10 cellular contexts compared by ENCODE assay signal in the genomic region with DNA sequence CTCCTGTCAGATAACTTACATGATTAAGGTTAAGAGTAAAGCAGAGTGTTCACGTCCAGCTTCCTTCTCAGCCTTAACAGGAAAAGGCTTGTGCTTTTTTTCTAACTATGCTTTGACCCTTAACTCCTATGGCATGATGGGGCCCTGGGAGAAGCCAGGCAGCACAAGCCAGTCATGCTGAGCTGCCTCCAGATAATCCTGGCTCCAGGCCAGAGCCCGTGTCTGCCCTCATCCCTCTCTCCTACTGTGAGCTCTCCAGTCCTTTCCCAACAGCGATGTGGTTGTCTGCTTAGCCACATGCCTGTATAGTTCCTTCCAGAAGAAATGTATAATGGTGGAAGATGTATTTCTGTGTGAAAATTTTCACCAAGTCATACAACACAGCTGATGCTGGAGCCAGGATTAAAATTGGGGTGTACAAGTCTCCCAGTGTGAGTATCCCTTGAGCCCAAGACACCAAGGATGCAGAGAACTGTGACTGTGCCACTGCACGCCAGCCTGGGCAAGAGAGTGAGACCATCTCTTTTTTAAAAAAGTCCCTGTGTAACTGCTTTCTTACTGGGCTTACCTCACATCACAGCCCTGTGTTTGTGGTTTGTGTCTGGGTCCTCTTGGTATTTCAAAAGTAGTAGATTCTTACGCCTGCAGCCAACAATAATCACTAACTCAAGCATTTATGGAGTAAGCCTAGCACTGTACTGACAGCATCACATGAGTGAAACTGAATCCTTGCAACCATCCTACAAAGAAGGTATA. TPM values are rescaled to one million over a fixed set of nuclear protein-coding genes. Genes with fewer than 3 reads are reported as not detected.
DNase-seq lines count a peak whose midpoint lies in the region; ATAC-seq, FAIRE-seq and TF ChIP-seq lines count a peak whose summit lies in the region.
"Had no signal": no experiment of that assay in that cellular context is flagged by ENCODE, and none has a peak within 500 bp of the region (broad histone marks: within the 10 kb centered on the region; RNA-seq: fewer than 3 reads in every experiment).

No MANE protein-coding gene starts in this region.

- H3K4me1 ChIP-seq in GM12878 (ENCODE audit: control insufficient read depth, insufficient read depth, low read length) (peaks cover 14% of the 10 kb centered on the region), kidney (ENCODE audit: control insufficient read depth in 1 of 2, insufficient read depth in 1 of 2, low read depth in 1 of 2, low read length in 2 of 2) (peaks cover 10 to 14% of the 10 kb centered on the region in 2 donors), thyroid gland (peaks cover 20 to 32% of the 10 kb centered on the region in 2 donors)

- H3K27ac Mint-ChIP-seq in activated CD8-positive, alpha-beta memory T cell treated with anti-CD3 and anti-CD28 coated beads, Interleukin-2, amount 10 ng/mL, durations not matched to agents 7 days and 5 days = peak overlapping the region; percentile 29
- H3K27ac Mint-ChIP-seq: T-helper 2 cell treated with Interferon-gamma antibody and Interleukin-4, amounts not matched to agents 5 μg/mL and 100 μg/mL, for 36 hours had no signal

- FAIRE-seq in GM12878 (lab: Jason Lieb, UNC) (no peak), kidney (lab: Jason Lieb, UNC) (no peak)
- FAIRE-seq: endometrium had no signal

- no peak for TF ChIP-seq EP300 in GM12878 (IDR thresholded peaks at IDR 0.05; ENCODE audit: borderline replicate concordance in 1 of 2, control insufficient read depth in 1 of 2, low read depth in 2 of 2, low read length in 2 of 2)

- H3K36me3 Mint-ChIP-seq in activated CD8-positive, alpha-beta memory T cell treated with anti-CD3 and anti-CD28 coated beads, Interleukin-2, amount 10 ng/mL, durations not matched to agents 7 days and 5 days = peaks cover 35% of the 10 kb centered on the region

- POLR2A ChIA-PET in GM12878 (lab: Charles Lee) = interaction anchor here (0.7 to 1.2 kb wide), 3 partner anchors 10 kb away, joined by 3 read pairs; a partner anchor contains a TSS

- H3K36me3 ChIP-seq in GM12878 (ENCODE audit: control insufficient read depth in 2 of 2, insufficient read depth in 2 of 2, low read length in 1 of 2) = peaks cover 20 to 24% of the 10 kb centered on the region in 2 experiments
- H3K36me3 ChIP-seq in kidney (ENCODE audit: control insufficient read depth in 1 of 2, insufficient read depth in 2 of 2, low read length in 2 of 2) = peaks cover 46 to 47% of the 10 kb centered on the region in 2 donors
- peaks cover 41 to 44% of the 10 kb centered on the region in 2 donors for H3K36me3 ChIP-seq in thyroid gland
- peaks cover 51% of the 10 kb centered on the region for H3K36me3 ChIP-seq in H7 (replicated peaks; ENCODE audit: control insufficient read depth, insufficient read depth, low read length)

- no peak for TF ChIP-seq POLR2A in GM12878 (IDR thresholded peaks at IDR 0.05; ENCODE audit: low read depth, low read length)
- TF ChIP-seq POLR2A in thyroid gland (IDR thresholded peaks at IDR 0.05) = no peak

- DNase-seq in activated CD8-positive, alpha-beta memory T cell treated with anti-CD3 and anti-CD28 coated beads, Interleukin-2, amount 10 ng/mL, durations not matched to agents 7 days and 5 days = no peak
- DNase-seq in activated CD8-positive, alpha-beta memory T cell treated with anti-CD3 and anti-CD28 coated beads for 24 hours = no peak
- DNase-seq in GM12878 (ENCODE audit: low read depth, low spot score) (no peak), kidney (peak; percentile 92), thyroid gland (peak; percentile 87 to 90), H7 (no peak), HuH-7.5 (ENCODE audit: low spot score) (no peak), NAMALWA (ENCODE audit: low spot score) (no peak)

- ATAC-seq in activated CD8-positive, alpha-beta memory T cell treated with anti-CD3 and anti-CD28 coated beads, Interleukin-2, amount 10 ng/mL, durations not matched to agents 7 days and 5 days = no peak
- peak; percentile 82 for ATAC-seq in GM12878

- BruUV-seq in GM12878 (replicated peaks; lab: Mats Ljungman, UMichigan) = no TSS peak

- H3K27me3 Mint-ChIP-seq in activated CD8-positive, alpha-beta memory T cell treated with anti-CD3 and anti-CD28 coated beads, Interleukin-2, amount 10 ng/mL, durations not matched to agents 7 days and 5 days = no peaks in the 10 kb centered on the region

- H3K9me3 ChIP-seq in GM12878 (replicated peaks; ENCODE audit: control insufficient read depth, insufficient read depth, low read length) = no peaks in the 10 kb centered on the region
- no peaks in the 10 kb centered on the region for H3K9me3 ChIP-seq in kidney (ENCODE audit: control insufficient read depth in 1 of 2, low read length in 2 of 2)
- H3K9me3 ChIP-seq in thyroid gland = no peaks in the 10 kb centered on the region

- no peak overlapping the region for H2AFZ ChIP-seq in GM12878 (ENCODE audit: control insufficient read depth, low read depth, low read length)

- RAD21 ChIA-PET in GM12878 (lab: Charles Lee; ENCODE audit: unreplicated experiment) = no interaction called here

- TF ChIP-seq RAD21 in GM12878 (IDR thresholded peaks at IDR 0.05; ENCODE audit: insufficient read depth, low read depth, low read length) = no peak

- intact Hi-C loops in GM12878 (cut with micrococcal nuclease; ENCODE audit: unreplicated experiment) (no loop called here), kidney (cut with DNase I) (no loop called here), thyroid gland (cut with DNase I) (no loop called here)

- CTCF ChIA-PET in activated CD8-positive, alpha-beta memory T cell treated with anti-CD3 and anti-CD28 coated beads, Interleukin-2, amount 10 ng/mL, durations not matched to agents 7 days and 5 days (lab: Charles Lee) = interaction anchor here (1.0 to 1.1 kb wide), 2 partner anchors 9 kb away, joined by 4 read pairs; no protein-coding TSS in a partner anchor
- CTCF ChIA-PET in GM12878 (lab: Yijun Ruan, JAX) = interaction anchor here (1.2 kb wide), 1 partner anchor 121 kb away, joined by 3 read pairs; no protein-coding TSS in a partner anchor

- no peak for TF ChIP-seq CTCF in GM12878 (IDR thresholded peaks at IDR 0.05 in 2 of 3, conservative IDR thresholded peaks at IDR 0.05 in 1 of 3; ENCODE audit: control insufficient read depth in 2 of 3, extremely low read depth in 1 of 3, insufficient read depth in 1 of 3, low read depth in 3 of 3, low read length in 3 of 3)
- TF ChIP-seq CTCF in kidney (IDR thresholded peaks at IDR 0.05; ENCODE audit: borderline replicate concordance, extremely low read depth, insufficient read depth) = no peak
- no peak for TF ChIP-seq CTCF in thyroid gland (IDR thresholded peaks at IDR 0.05)

- H3K4me1 Mint-ChIP-seq in activated CD8-positive, alpha-beta memory T cell treated with anti-CD3 and anti-CD28 coated beads, Interleukin-2, amount 10 ng/mL, durations not matched to agents 7 days and 5 days = no peaks in the 10 kb centered on the region

- no peaks in the 10 kb centered on the region for H4K20me1 ChIP-seq in GM12878 (ENCODE audit: control insufficient read depth, insufficient read depth)

- WGBS in GM12878 (ENCODE audit: insufficient coverage, insufficient replicate concordance, low lambda C conversion rate, missing lambda C conversion rate) = 25% methylated on average over 5 of the region's 5 CpGs
- WGBS in thyroid gland, 2 donors = 45 to 53% methylated on average over 5 of the region's 5 CpGs

- H3K27me3 ChIP-seq in GM12878 (replicated peaks in 1 of 2; ENCODE audit: control insufficient read depth in 2 of 2, insufficient read depth in 2 of 2, low read length in 1 of 2) = no peaks in the 10 kb centered on the region
- no peaks in the 10 kb centered on the region for H3K27me3 ChIP-seq in thyroid gland
- no peaks in the 10 kb centered on the region for H3K27me3 ChIP-seq in H7 (ENCODE audit: control insufficient read depth, insufficient read depth, low read length)

- in situ Hi-C loops in GM12878 (cut with MboI) = no loop called here

- no peak overlapping the region for H3K4me3 ChIP-seq in GM12878
- no peak overlapping the region for H3K4me3 ChIP-seq in kidney (ENCODE audit: low read length in 2 of 2)
- no peak overlapping the region for H3K4me3 ChIP-seq in thyroid gland (replicated peaks in 1 of 3)
- H3K4me3 ChIP-seq in H7 (ENCODE audit: insufficient read depth, low read depth, low read length) = no peak overlapping the region

- H3K4me2 ChIP-seq in GM12878 (ENCODE audit: control insufficient read depth, insufficient read depth) = peak overlapping the region; percentile 30; the same call in 1 of the 2 replicates

- SMC1A ChIA-PET in GM12878 (lab: Charles Lee; ENCODE audit: uncharacterized antibody, unreplicated experiment) = no interaction called here

- no peaks in the 10 kb centered on the region for H3K79me2 ChIP-seq in GM12878 (ENCODE audit: control insufficient read depth, insufficient read depth, low read length)

- H3K9ac ChIP-seq in GM12878 (ENCODE audit: control insufficient read depth, insufficient read depth, low read length) (no peak overlapping the region; the same call in 1 of the 2 replicates), kidney (ENCODE audit: low read length in 2 of 2) (no peak overlapping the region)

- H3K4me3 Mint-ChIP-seq in activated CD8-positive, alpha-beta memory T cell treated with anti-CD3 and anti-CD28 coated beads, Interleukin-2, amount 10 ng/mL, durations not matched to agents 7 days and 5 days = no peak overlapping the region
- H3K4me3 Mint-ChIP-seq: T-helper 2 cell treated with Interferon-gamma antibody and Interleukin-4, amounts not matched to agents 5 μg/mL and 100 μg/mL, for 36 hours had no signal

- no peaks in the 10 kb centered on the region for H3K9me3 Mint-ChIP-seq in activated CD8-positive, alpha-beta memory T cell treated with anti-CD3 and anti-CD28 coated beads, Interleukin-2, amount 10 ng/mL, durations not matched to agents 7 days and 5 days (ENCODE audit: low read depth)
- H3K9me3 Mint-ChIP-seq: T-helper 2 cell treated with Interferon-gamma antibody and Interleukin-4, amounts not matched to agents 5 μg/mL and 100 μg/mL, for 36 hours had no signal

- H3K27ac ChIP-seq in GM12878 (ENCODE audit: control insufficient read depth, insufficient read depth) = peak overlapping the region; percentile 64
- H3K27ac ChIP-seq in kidney (ENCODE audit: low read depth in 2 of 2, low read length in 2 of 2) = peak overlapping the region in 1 of 2 donors; percentile 28
- peak overlapping the region in 1 of 3 donors; percentile 26 for H3K27ac ChIP-seq in thyroid gland

RNA-seq across cellular contexts. Expression of a gene that starts 7.9 kb away (rescaled TPM):
- 10 to 100 TPM; 28.8 to 34.9 TPM for total RNA-seq in activated CD8-positive, alpha-beta memory T cell treated with anti-CD3 and anti-CD28 coated beads, Interleukin-2, amount 10 ng/mL, durations not matched to agents 7 days and 5 days
- 120 and 142 TPM in 2 replicates for total RNA-seq in GM12878 (2013; cell fraction: nucleolus; rRNA removed)
- total RNA-seq in GM12878 (2014; rRNA removed) (25.4 and 31.5 TPM in 2 replicates), GM12878 (2014; rRNA removed; fragmentation: Illumina TruSeq; extraction: Trizol) (21.2 and 21.5 TPM in 2 replicates), GM12878 (2021) (20.0 and 24.2 TPM in 2 replicates), kidney (48.2 TPM), thyroid gland (10 to 100 TPM; 40.6 to 87.9 (median 64.7) TPM)
- 15.9 TPM for polyA plus RNA-seq in GM12878 (2011; ENCODE audit: low read depth)
- polyA plus RNA-seq in GM12878 (2011; rRNA removed) (17.0 and 22.2 TPM in 2 replicates), GM12878 (2014; fragmentation: Illumina TruSeq; extraction: Trizol) (24.3 and 27.7 TPM in 2 replicates), GM12878 (2014; fragmentation: Nextera tagmentation; extraction: Ambion mirVana) (10 to 100 TPM; 23.1 to 28.5 TPM), GM12878 (2014; rRNA removed) (22.2 and 30.8 TPM in 2 replicates), GM12878 (2016; fragmentation: Nextera tagmentation; extraction: Ambion mirVana) (10 to 100 TPM; 38.0 to 39.5 TPM), kidney (ENCODE audit: insufficient read depth, low read depth, low replicate concordance) (23.6 TPM)
- 26.0 and 27.4 TPM in 2 replicates for polyA plus RNA-seq in GM12878 (2011; cell fraction: cytosol; rRNA removed)
- polyA plus RNA-seq in GM12878 (2011; cell fraction: nucleus; rRNA removed) = 46.4 and 65.4 TPM in 2 replicates
- 22.0 and 36.7 TPM in 2 replicates for polyA plus RNA-seq in GM12878 (2012)
- polyA minus RNA-seq in GM12878 (2011; rRNA and poly(A)+ RNA removed) = 41.8 and 42.3 TPM in 2 replicates
- polyA minus RNA-seq in GM12878 (2011; cell fraction: cytosol; rRNA and poly(A)+ RNA removed) = 9.1 and 15.6 TPM in 2 replicates
- 27.6 and 56.8 TPM in 2 replicates for polyA minus RNA-seq in GM12878 (2011; cell fraction: nucleus; rRNA and poly(A)+ RNA removed)
- 11.8 and 20.5 TPM in 2 replicates for total RNA-seq in H7 (2014; rRNA removed; shearing (Covaris generic))

RNA-seq across cellular contexts. Expression of a gene that starts 9.8 kb away (rescaled TPM):
- 100 to 1,000 TPM in 1 of 2 experiments, 10 to 100 TPM in 1; 78.2 to 109 TPM for total RNA-seq in activated CD8-positive, alpha-beta memory T cell treated with anti-CD3 and anti-CD28 coated beads, Interleukin-2, amount 10 ng/mL, durations not matched to agents 7 days and 5 days
- total RNA-seq in GM12878 (2013; cell fraction: nucleolus; rRNA removed) = 53.7 and 58.2 TPM in 2 replicates
- total RNA-seq in GM12878 (2014; rRNA removed) (40.1 and 43.2 TPM in 2 replicates), GM12878 (2014; rRNA removed; fragmentation: Illumina TruSeq; extraction: Trizol) (44.1 and 45.0 TPM in 2 replicates), GM12878 (2021) (77.0 and 77.7 TPM in 2 replicates), kidney (70.2 TPM), thyroid gland (10 to 100 TPM; 43.5 to 69.9 (median 47.0) TPM)
- 19.4 TPM for polyA plus RNA-seq in GM12878 (2011; ENCODE audit: low read depth)
- polyA plus RNA-seq in GM12878 (2011; rRNA removed) (39.6 and 42.8 TPM in 2 replicates), GM12878 (2014; fragmentation: Illumina TruSeq; extraction: Trizol) (51.5 and 55.8 TPM in 2 replicates), GM12878 (2014; fragmentation: Nextera tagmentation; extraction: Ambion mirVana) (10 to 100 TPM in 1 of 2 experiments, 1 to 10 TPM in 1; 8.9 to 15.4 TPM), GM12878 (2014; rRNA removed) (45.9 and 46.0 TPM in 2 replicates), GM12878 (2016; fragmentation: Nextera tagmentation; extraction: Ambion mirVana) (10 to 100 TPM; 89.1 to 90.0 TPM), kidney (ENCODE audit: insufficient read depth, low read depth, low replicate concordance) (114 TPM)
- 34.3 and 36.3 TPM in 2 replicates for polyA plus RNA-seq in GM12878 (2011; cell fraction: cytosol; rRNA removed)
- 61.7 and 63.9 TPM in 2 replicates for polyA plus RNA-seq in GM12878 (2011; cell fraction: nucleus; rRNA removed)
- polyA plus RNA-seq in GM12878 (2012) = 34.9 and 36.0 TPM in 2 replicates
- 38.4 and 42.1 TPM in 2 replicates for polyA minus RNA-seq in GM12878 (2011; rRNA and poly(A)+ RNA removed)
- polyA minus RNA-seq in GM12878 (2011; cell fraction: cytosol; rRNA and poly(A)+ RNA removed) = 15.1 and 15.5 TPM in 2 replicates
- polyA minus RNA-seq in GM12878 (2011; cell fraction: nucleus; rRNA and poly(A)+ RNA removed) = 28.2 and 51.0 TPM in 2 replicates
- 143 and 147 TPM in 2 replicates for total RNA-seq in H7 (2014; rRNA removed; shearing (Covaris generic))

RNA-seq across cellular contexts. Expression of a gene that starts 30.3 kb away (rescaled TPM):
- total RNA-seq in activated CD8-positive, alpha-beta memory T cell treated with anti-CD3 and anti-CD28 coated beads, Interleukin-2, amount 10 ng/mL, durations not matched to agents 7 days and 5 days = not detected
- total RNA-seq in GM12878 (2013; cell fraction: nucleolus; rRNA removed) = not detected in 2 replicates
- total RNA-seq in GM12878 (2014; rRNA removed) (not detected in 2 replicates), GM12878 (2014; rRNA removed; fragmentation: Illumina TruSeq; extraction: Trizol) (not detected in 2 replicates), GM12878 (2021) (not detected in 2 replicates), kidney (11.7 TPM), thyroid gland (1 to 10 TPM in 3 of 4 donors, under 1 TPM in 1; 0.88 to 2.1 (median 1.2) TPM)
- 0.88 TPM for polyA plus RNA-seq in GM12878 (2011; ENCODE audit: low read depth)
- polyA plus RNA-seq in GM12878 (2011; rRNA removed) (not detected in 2 replicates), GM12878 (2014; fragmentation: Illumina TruSeq; extraction: Trizol) (not detected in 2 replicates), GM12878 (2014; fragmentation: Nextera tagmentation; extraction: Ambion mirVana) (under 1 TPM in 1 of 2 experiments, not detected in 1; 0.04 TPM), GM12878 (2014; rRNA removed) (not detected in 2 replicates), GM12878 (2016; fragmentation: Nextera tagmentation; extraction: Ambion mirVana) (under 1 TPM; 0.42 to 0.83 TPM), kidney (ENCODE audit: insufficient read depth, low read depth, low replicate concordance) (15.9 TPM)
- not detected in 2 replicates for polyA plus RNA-seq in GM12878 (2011; cell fraction: cytosol; rRNA removed)
- not detected in 2 replicates for polyA plus RNA-seq in GM12878 (2011; cell fraction: nucleus; rRNA removed)
- polyA plus RNA-seq in GM12878 (2012) = 1.0 and 2.0 TPM in 2 replicates
- polyA minus RNA-seq in GM12878 (2011; rRNA and poly(A)+ RNA removed) = not detected in 2 replicates
- not detected in 2 replicates for polyA minus RNA-seq in GM12878 (2011; cell fraction: cytosol; rRNA and poly(A)+ RNA removed)
- polyA minus RNA-seq in GM12878 (2011; cell fraction: nucleus; rRNA and poly(A)+ RNA removed) = not detected in 2 replicates
- total RNA-seq in H7 (2014; rRNA removed; shearing (Covaris generic)) = not detected in 2 replicates

RNA-seq across cellular contexts. Expression of a gene that starts 52.3 kb away (rescaled TPM):
- under 1 TPM in 1 of 2 experiments, not detected in 1; 0.67 TPM for total RNA-seq in activated CD8-positive, alpha-beta memory T cell treated with anti-CD3 and anti-CD28 coated beads, Interleukin-2, amount 10 ng/mL, durations not matched to agents 7 days and 5 days
- not detected in 2 replicates for total RNA-seq in GM12878 (2013; cell fraction: nucleolus; rRNA removed)
- total RNA-seq in GM12878 (2014; rRNA removed) (not detected in 2 replicates), GM12878 (2014; rRNA removed; fragmentation: Illumina TruSeq; extraction: Trizol) (not detected in 2 replicates), GM12878 (2021) (not detected in 2 replicates), kidney (not detected), thyroid gland (not detected)
- not detected for polyA plus RNA-seq in GM12878 (2011; ENCODE audit: low read depth)
- polyA plus RNA-seq in GM12878 (2011; rRNA removed) (not detected in 2 replicates), GM12878 (2014; fragmentation: Illumina TruSeq; extraction: Trizol) (not detected in 2 replicates), GM12878 (2014; fragmentation: Nextera tagmentation; extraction: Ambion mirVana) (not detected), GM12878 (2014; rRNA removed) (not detected in 2 replicates), GM12878 (2016; fragmentation: Nextera tagmentation; extraction: Ambion mirVana) (under 1 TPM in 1 of 2 experiments, not detected in 1; 0.23 TPM), kidney (ENCODE audit: insufficient read depth, low read depth, low replicate concordance) (not detected)
- not detected in 2 replicates for polyA plus RNA-seq in GM12878 (2011; cell fraction: cytosol; rRNA removed)
- polyA plus RNA-seq in GM12878 (2011; cell fraction: nucleus; rRNA removed) = not detected in 2 replicates
- polyA plus RNA-seq in GM12878 (2012) = 0.58 and 0.72 TPM in 2 replicates
- not detected in 2 replicates for polyA minus RNA-seq in GM12878 (2011; rRNA and poly(A)+ RNA removed)
- polyA minus RNA-seq in GM12878 (2011; cell fraction: cytosol; rRNA and poly(A)+ RNA removed) = not detected in 2 replicates
- not detected in 2 replicates for polyA minus RNA-seq in GM12878 (2011; cell fraction: nucleus; rRNA and poly(A)+ RNA removed)
- total RNA-seq in H7 (2014; rRNA removed; shearing (Covaris generic)) = not detected in 2 replicates

Comparison
In these comparisons a context has a peak if more than half of its experiments do, and no peak if none do; other contexts are left out.
1. DNase-seq: peak in kidney (single experiment) and thyroid gland (2 of 2); none in activated CD8-positive, alpha-beta memory T cell treated with anti-CD3 and anti-CD28 coated beads, Interleukin-2, amount 10 ng/mL, durations not matched to agents 7 days and 5 days (single experiment), activated CD8-positive, alpha-beta memory T cell treated with anti-CD3 and anti-CD28 coated beads for 24 hours (single experiment), GM12878 (single experiment), H7 (single experiment), HuH-7.5 (single experiment) and NAMALWA (single experiment).